In genomic region chr2:157327200-157327599, GRCh38 we compare ENCODE assay signal across 9 cellular contexts. TPM values are rescaled to one million over a fixed set of nuclear protein-coding genes. Genes with fewer than 3 reads are reported as not detected.
DNase-seq lines count a peak whose midpoint lies in the region; ATAC-seq lines count a peak whose summit lies in the region.
"Had no signal": no experiment of that assay in that cellular context is flagged by ENCODE, and none has a peak within 500 bp of the region (broad histone marks: within the 10 kb centered on the region; RNA-seq: fewer than 3 reads in every experiment).

No MANE protein-coding gene starts in this region.

- peaks cover 0 to 16% (median 0%) of the 10 kb centered on the region in 11 experiments; a peak in 2 of 22 replicates for H3K36me3 ChIP-seq in BLaER1 treated with 17β-estradiol and CSF1 and Interleukin-3, amounts not matched to agents 10 nM and 100 nM

- peaks cover 14% of the 10 kb centered on the region for H3K36me3 Mint-ChIP-seq in activated T-helper 17 cell treated with anti-CD3 and anti-CD28 coated beads, Interleukin-2, amount 50 U/mL, for 72 hours (ENCODE audit: low read depth)

- peak; percentile 6 for ATAC-seq in GM19043 (IDR thresholded peaks at IDR 0.05; ENCODE audit: low read depth, unreplicated experiment)
- ATAC-seq in HG02938 (IDR thresholded peaks at IDR 0.05; ENCODE audit: unreplicated experiment) = peak; percentile 39
- ATAC-seq in activated T-helper 17 cell treated with anti-CD3 and anti-CD28 coated beads, Interleukin-2, amount 50 U/mL, for 72 hours (replicated peaks) = peak; percentile 50

- H3K27me3 ChIP-seq in BLaER1 treated with 17β-estradiol and CSF1 and Interleukin-3, amounts not matched to agents 10 nM and 100 nM = no peaks in the 10 kb centered on the region

- H3K27me3 Mint-ChIP-seq in activated T-helper 17 cell treated with anti-CD3 and anti-CD28 coated beads, Interleukin-2, amount 50 U/mL, for 72 hours = no peaks in the 10 kb centered on the region

- H4K20me1 ChIP-seq in BLaER1 treated with 17β-estradiol and CSF1 and Interleukin-3, amounts not matched to agents 10 nM and 100 nM = no peaks in the 10 kb centered on the region

- H3K9me3 ChIP-seq in BLaER1 treated with 17β-estradiol and CSF1 and Interleukin-3, amounts not matched to agents 10 nM and 100 nM (replicated peaks in 1 of 11) = no peaks in the 10 kb centered on the region

- H3K4me1 Mint-ChIP-seq in activated T-helper 17 cell treated with anti-CD3 and anti-CD28 coated beads, Interleukin-2, amount 50 U/mL, for 72 hours = peaks cover 18% of the 10 kb centered on the region

- peak overlapping the region; percentile 52 for H3K4me3 Mint-ChIP-seq in activated T-helper 17 cell treated with anti-CD3 and anti-CD28 coated beads, Interleukin-2, amount 50 U/mL, for 72 hours
- H3K4me3 Mint-ChIP-seq: neural crest cell had no signal

- no peak overlapping the region for H3K27ac ChIP-seq in BLaER1 treated with 17β-estradiol and CSF1 and Interleukin-3, amounts not matched to agents 10 nM and 100 nM

- H3K27ac Mint-ChIP-seq in activated T-helper 17 cell treated with anti-CD3 and anti-CD28 coated beads, Interleukin-2, amount 50 U/mL, for 72 hours = peak overlapping the region; percentile 48

- no peak overlapping the region for H3K4me3 ChIP-seq in BLaER1 treated with 17β-estradiol and CSF1 and Interleukin-3, amounts not matched to agents 10 nM and 100 nM

- DNase-seq in stimulated activated CD4-positive, alpha-beta T cell treated with anti-CD3 and anti-CD28 coated beads, Interleukin-4, amount 100 ng/mL, for 1 hour = no peak
- DNase-seq in SW 1271 (lab: John Stamatoyannopoulos, UW) = no peak
- no peak for DNase-seq in kidney glomerular epithelial cell (lab: John Stamatoyannopoulos, UW)
- DNase-seq in NCI-H187 treated with DMSO at 0.1 percent for 48 hours (lab: John Stamatoyannopoulos, UW) = no peak

- H3K9ac ChIP-seq in BLaER1 treated with 17β-estradiol and CSF1 and Interleukin-3, amounts not matched to agents 10 nM and 100 nM = no peak overlapping the region

- H3K9me3 Mint-ChIP-seq in activated T-helper 17 cell treated with anti-CD3 and anti-CD28 coated beads, Interleukin-2, amount 50 U/mL, for 72 hours = no peaks in the 10 kb centered on the region
- H3K9me3 Mint-ChIP-seq: neural crest cell had no signal

- H3K4me2 ChIP-seq in BLaER1 treated with 17β-estradiol and CSF1 and Interleukin-3, amounts not matched to agents 10 nM and 100 nM = peak overlapping the region in 8 of 11 experiments; percentile 53 to 68 (median 60); a peak in 10 of 22 replicates

- peaks cover 9 to 19% (median 16%) of the 10 kb centered on the region in 10 experiments for H3K4me1 ChIP-seq in BLaER1 treated with 17β-estradiol and CSF1 and Interleukin-3, amounts not matched to agents 10 nM and 100 nM

RNA-seq across cellular contexts. Expression of gene ERMN, which starts 1.6 kb away (rescaled TPM):
- total RNA-seq in activated T-helper 17 cell treated with anti-CD3 and anti-CD28 coated beads, Interleukin-2, amount 50 U/mL, for 72 hours = 1 to 10 TPM; 1.6 to 1.8 TPM
